1 cellular context compared by ENCODE assay signal in the genomic region with DNA sequence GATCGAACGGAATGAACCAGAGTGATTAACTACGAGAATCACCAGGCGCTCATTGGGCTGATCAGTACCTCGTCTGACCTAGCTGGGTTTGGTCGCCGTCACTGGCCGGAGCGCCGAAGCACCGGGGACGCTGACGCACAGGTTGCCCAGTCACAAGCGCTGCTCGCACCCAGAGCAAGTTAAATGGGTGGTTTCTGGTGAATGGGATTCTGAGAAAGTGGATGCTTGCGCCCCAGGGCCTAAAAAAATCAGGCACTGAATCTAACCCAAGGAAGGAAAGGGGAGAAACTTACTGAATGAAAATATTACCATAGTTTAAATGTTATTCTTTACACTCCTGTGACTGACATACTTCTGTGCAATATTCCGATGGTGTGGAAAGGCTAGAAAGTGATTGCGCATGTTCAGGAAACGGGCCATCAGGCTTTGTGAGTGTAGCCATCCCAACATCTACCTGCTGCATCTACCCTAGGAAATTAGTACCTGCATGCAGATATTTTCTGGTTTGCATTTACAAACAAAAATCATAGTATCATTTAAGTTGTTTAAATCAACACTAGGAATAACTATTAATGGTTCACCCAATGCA.
TF ChIP-seq lines count a peak whose summit lies in the region.

No MANE protein-coding gene starts in this region.

TF ChIP-seq in HepG2, 621 proteins besides CTCF, POLR2A, EP300 and RAD21 (continued from another document and continues in another):
- TF ChIP-seq AHDC1 (CRISPR knock-in tag; IDR thresholded peaks at IDR 0.05; ENCODE audit: borderline replicate concordance) (peak; percentile 56; the same call in 1 of the 2 replicates), REST (IDR thresholded peaks at IDR 0.05; ENCODE audit: borderline replicate concordance in 1 of 2, low read depth in 1 of 2, low read length in 2 of 2) (no peak), FOXM1 (CRISPR knock-in tag; IDR thresholded peaks at IDR 0.05) (no peak), ZSCAN25 (CRISPR knock-in tag; IDR thresholded peaks at IDR 0.05) (0 out of 2 replicates have a peak, but pooled peaks have one; percentile 3), NFE2L2 (IDR thresholded peaks at IDR 0.05; ENCODE audit: low read length) (no peak), ZNF281 (CRISPR knock-in tag; IDR thresholded peaks at IDR 0.05; ENCODE audit: borderline replicate concordance) (no peak), ZFX (CRISPR knock-in tag; IDR thresholded peaks at IDR 0.05; ENCODE audit: low read depth) (peak; percentile 31; the same call in 1 of the 2 replicates), ZNF800 (CRISPR knock-in tag; IDR thresholded peaks at IDR 0.05) (peak; percentile 94), ZNF781 (CRISPR knock-in tag; IDR thresholded peaks at IDR 0.05; ENCODE audit: borderline replicate concordance, not compliant biosample characterization) (no peak), SRF (IDR thresholded peaks at IDR 0.05; ENCODE audit: low read depth, low read length) (no peak), TBX2 (CRISPR knock-in tag; IDR thresholded peaks at IDR 0.05; ENCODE audit: borderline replicate concordance) (no peak), FOXJ3 (CRISPR knock-in tag; IDR thresholded peaks at IDR 0.05; ENCODE audit: borderline replicate concordance) (no peak), HIC2 (CRISPR knock-in tag; IDR thresholded peaks at IDR 0.05; ENCODE audit: low read depth) (no peak), ZNF382 (CRISPR knock-in tag; IDR thresholded peaks at IDR 0.05; ENCODE audit: borderline replicate concordance) (no peak), ZNF605 (CRISPR knock-in tag; IDR thresholded peaks at IDR 0.05) (0 out of 2 replicates have a peak, but pooled peaks have one; percentile 29), ZNF556 (CRISPR knock-in tag; IDR thresholded peaks at IDR 0.05; ENCODE audit: borderline replicate concordance) (0 out of 2 replicates have a peak, but pooled peaks have one; percentile 8)
- TF ChIP-seq, protein P1, sequence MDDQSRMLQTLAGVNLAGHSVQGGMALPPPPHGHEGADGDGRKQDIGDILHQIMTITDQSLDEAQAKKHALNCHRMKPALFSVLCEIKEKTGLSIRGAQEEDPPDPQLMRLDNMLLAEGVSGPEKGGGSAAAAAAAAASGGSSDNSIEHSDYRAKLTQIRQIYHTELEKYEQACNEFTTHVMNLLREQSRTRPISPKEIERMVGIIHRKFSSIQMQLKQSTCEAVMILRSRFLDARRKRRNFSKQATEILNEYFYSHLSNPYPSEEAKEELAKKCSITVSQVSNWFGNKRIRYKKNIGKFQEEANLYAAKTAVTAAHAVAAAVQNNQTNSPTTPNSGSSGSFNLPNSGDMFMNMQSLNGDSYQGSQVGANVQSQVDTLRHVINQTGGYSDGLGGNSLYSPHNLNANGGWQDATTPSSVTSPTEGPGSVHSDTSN (CRISPR knock-in tag; IDR thresholded peaks at IDR 0.05; ENCODE audit: borderline replicate concordance): no peak
- TF ChIP-seq, protein P2, sequence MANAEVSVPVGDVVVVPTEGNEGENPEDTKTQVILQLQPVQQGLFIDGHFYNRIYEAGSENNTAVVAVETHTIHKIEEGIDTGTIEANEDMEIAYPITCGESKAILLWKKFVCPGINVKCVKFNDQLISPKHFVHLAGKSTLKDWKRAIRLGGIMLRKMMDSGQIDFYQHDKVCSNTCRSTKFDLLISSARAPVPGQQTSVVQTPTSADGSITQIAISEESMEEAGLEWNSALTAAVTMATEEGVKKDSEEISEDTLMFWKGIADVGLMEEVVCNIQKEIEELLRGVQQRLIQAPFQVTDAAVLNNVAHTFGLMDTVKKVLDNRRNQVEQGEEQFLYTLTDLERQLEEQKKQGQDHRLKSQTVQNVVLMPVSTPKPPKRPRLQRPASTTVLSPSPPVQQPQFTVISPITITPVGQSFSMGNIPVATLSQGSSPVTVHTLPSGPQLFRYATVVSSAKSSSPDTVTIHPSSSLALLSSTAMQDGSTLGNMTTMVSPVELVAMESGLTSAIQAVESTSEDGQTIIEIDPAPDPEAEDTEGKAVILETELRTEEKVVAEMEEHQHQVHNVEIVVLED (CRISPR knock-in tag; IDR thresholded peaks at IDR 0.05; ENCODE audit: borderline replicate concordance): peak; percentile 61; the same call in 1 of the 2 replicates
- TF ChIP-seq, protein P3, sequence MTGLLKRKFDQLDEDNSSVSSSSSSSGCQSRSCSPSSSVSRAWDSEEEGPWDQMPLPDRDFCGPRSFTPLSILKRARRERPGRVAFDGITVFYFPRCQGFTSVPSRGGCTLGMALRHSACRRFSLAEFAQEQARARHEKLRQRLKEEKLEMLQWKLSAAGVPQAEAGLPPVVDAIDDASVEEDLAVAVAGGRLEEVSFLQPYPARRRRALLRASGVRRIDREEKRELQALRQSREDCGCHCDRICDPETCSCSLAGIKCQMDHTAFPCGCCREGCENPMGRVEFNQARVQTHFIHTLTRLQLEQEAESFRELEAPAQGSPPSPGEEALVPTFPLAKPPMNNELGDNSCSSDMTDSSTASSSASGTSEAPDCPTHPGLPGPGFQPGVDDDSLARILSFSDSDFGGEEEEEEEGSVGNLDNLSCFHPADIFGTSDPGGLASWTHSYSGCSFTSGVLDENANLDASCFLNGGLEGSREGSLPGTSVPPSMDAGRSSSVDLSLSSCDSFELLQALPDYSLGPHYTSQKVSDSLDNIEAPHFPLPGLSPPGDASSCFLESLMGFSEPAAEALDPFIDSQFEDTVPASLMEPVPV (CRISPR knock-in tag; IDR thresholded peaks at IDR 0.05): 0 out of 2 replicates have a peak, but pooled peaks have one; percentile 4
- TF ChIP-seq, protein P4, sequence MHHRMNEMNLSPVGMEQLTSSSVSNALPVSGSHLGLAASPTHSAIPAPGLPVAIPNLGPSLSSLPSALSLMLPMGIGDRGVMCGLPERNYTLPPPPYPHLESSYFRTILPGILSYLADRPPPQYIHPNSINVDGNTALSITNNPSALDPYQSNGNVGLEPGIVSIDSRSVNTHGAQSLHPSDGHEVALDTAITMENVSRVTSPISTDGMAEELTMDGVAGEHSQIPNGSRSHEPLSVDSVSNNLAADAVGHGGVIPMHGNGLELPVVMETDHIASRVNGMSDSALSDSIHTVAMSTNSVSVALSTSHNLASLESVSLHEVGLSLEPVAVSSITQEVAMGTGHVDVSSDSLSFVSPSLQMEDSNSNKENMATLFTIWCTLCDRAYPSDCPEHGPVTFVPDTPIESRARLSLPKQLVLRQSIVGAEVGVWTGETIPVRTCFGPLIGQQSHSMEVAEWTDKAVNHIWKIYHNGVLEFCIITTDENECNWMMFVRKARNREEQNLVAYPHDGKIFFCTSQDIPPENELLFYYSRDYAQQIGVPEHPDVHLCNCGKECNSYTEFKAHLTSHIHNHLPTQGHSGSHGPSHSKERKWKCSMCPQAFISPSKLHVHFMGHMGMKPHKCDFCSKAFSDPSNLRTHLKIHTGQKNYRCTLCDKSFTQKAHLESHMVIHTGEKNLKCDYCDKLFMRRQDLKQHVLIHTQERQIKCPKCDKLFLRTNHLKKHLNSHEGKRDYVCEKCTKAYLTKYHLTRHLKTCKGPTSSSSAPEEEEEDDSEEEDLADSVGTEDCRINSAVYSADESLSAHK (CRISPR knock-in tag; IDR thresholded peaks at IDR 0.05; ENCODE audit: borderline replicate concordance): peak; percentile 62; the same call in 1 of the 2 replicates
